In genomic region chr16:3671424-3671823, GRCh38 we compare ENCODE assay signal across 24 cellular contexts. TPM values are rescaled to one million over a fixed set of nuclear protein-coding genes. Genes with fewer than 3 reads are reported as not detected.
DNase-seq lines count a peak whose midpoint lies in the region; ATAC-seq, FAIRE-seq and TF ChIP-seq lines count a peak whose summit lies in the region.
"Had no signal": no experiment of that assay in that cellular context is flagged by ENCODE, and none has a peak within 500 bp of the region (broad histone marks: within the 10 kb centered on the region; RNA-seq: fewer than 3 reads in every experiment).

No MANE protein-coding gene starts in this region.

- H3K4me1 ChIP-seq in CD8-positive, alpha-beta T cell (ENCODE audit: insufficient read depth, low read length), result peaks cover 1% of the 10 kb centered on the region
- H3K4me1 ChIP-seq in NT2/D1 (ENCODE audit: insufficient read depth, insufficient read length), result peaks cover 6% of the 10 kb centered on the region
- no peaks in the 10 kb centered on the region for H3K4me1 ChIP-seq in HepG2 (ENCODE audit: insufficient read depth, low read length)

- intact Hi-C loops in CD8-positive, alpha-beta T cell (cut with DNase I, micrococcal nuclease), result no loop called here
- intact Hi-C loops in HepG2 (cut with micrococcal nuclease; ENCODE audit: unreplicated experiment) (no loop called here), CD14-positive monocyte (cut with micrococcal nuclease) (no loop called here)

- H3K9me3 ChIP-seq in CD8-positive, alpha-beta T cell (ENCODE audit: low read length), result no peaks in the 10 kb centered on the region
- no peaks in the 10 kb centered on the region for H3K9me3 ChIP-seq in NT2/D1 (ENCODE audit: insufficient read depth, low read length)
- no peaks in the 10 kb centered on the region for H3K9me3 ChIP-seq in HepG2 (ENCODE audit: low read length)

- H2AFZ ChIP-seq in HepG2 (ENCODE audit: low read length), result no peak overlapping the region
- H2AFZ ChIP-seq: GM23248, PC-9 had no signal

- POLR2A ChIA-PET in CD8-positive, alpha-beta T cell (lab: Charles Lee), result no interaction called here
- POLR2A ChIA-PET in HepG2 (lab: Yijun Ruan, JAX), result no interaction called here

- H3K36me3 ChIP-seq in CD8-positive, alpha-beta T cell (ENCODE audit: insufficient read depth, low read length), result peaks cover 9% of the 10 kb centered on the region
- H3K36me3 ChIP-seq in NT2/D1 (ENCODE audit: insufficient read depth, insufficient read length, low read length), result peaks cover 83% of the 10 kb centered on the region
- peaks cover 32 to 74% of the 10 kb centered on the region in 2 experiments; a peak in 4 of 5 replicates for H3K36me3 ChIP-seq in HepG2 (replicated peaks in 1 of 2; ENCODE audit: control insufficient read depth in 1 of 2, insufficient read depth in 2 of 2, low read length in 2 of 2)

- BruUV-seq in HepG2 (replicated peaks; lab: Mats Ljungman, UMichigan), result no TSS peak

- no peak overlapping the region for H3K4me3 ChIP-seq in CD8-positive, alpha-beta T cell (ENCODE audit: low read depth, low read length)
- H3K4me3 ChIP-seq in NT2/D1 (ENCODE audit: insufficient read length, low read depth), result no peak overlapping the region
- H3K4me3 ChIP-seq in HepG2 (replicated peaks in 1 of 3; ENCODE audit: insufficient read depth in 1 of 3, low read depth in 2 of 3, low read length in 3 of 3), result no peak overlapping the region
- H3K4me3 ChIP-seq: GM23248, PC-9 had no signal

- H3K27me3 ChIP-seq in CD8-positive, alpha-beta T cell (ENCODE audit: insufficient read depth, low read length), result no peaks in the 10 kb centered on the region
- H3K27me3 ChIP-seq in NT2/D1 (ENCODE audit: insufficient read depth, insufficient read length) (no peaks in the 10 kb centered on the region), HepG2 (ENCODE audit: control insufficient read depth in 1 of 2, insufficient read depth in 2 of 2, low read length in 2 of 2) (no peaks in the 10 kb centered on the region)

- in situ Hi-C loops in HepG2 (cut with HindIII; ENCODE audit: extremely low pct_ligation_motif_present, low pct_unique_long_range_greater_than_20kb), result no loop called here

- no peaks in the 10 kb centered on the region for H3K9me3 Mint-ChIP-seq in activated CD8-positive, alpha-beta memory T cell treated with anti-CD3 and anti-CD28 coated beads, Interleukin-2, amount 10 ng/mL, durations not matched to agents 7 days and 5 days (ENCODE audit: low read depth)
- no peaks in the 10 kb centered on the region for H3K9me3 Mint-ChIP-seq in CD8-positive, alpha-beta T cell
- no peaks in the 10 kb centered on the region for H3K9me3 Mint-ChIP-seq in CD14-positive monocyte
- H3K9me3 Mint-ChIP-seq: CD4-positive, CD25-positive, alpha-beta regulatory T cell; H9 had no signal

- DNase-seq in activated CD8-positive, alpha-beta memory T cell treated with anti-CD3 and anti-CD28 coated beads, Interleukin-2, amount 10 ng/mL, durations not matched to agents 7 days and 5 days, result no peak
- DNase-seq in activated CD8-positive, alpha-beta memory T cell treated with anti-CD3 and anti-CD28 coated beads for 24 hours, result no peak
- no peak for DNase-seq in CD8-positive, alpha-beta T cell
- no peak for DNase-seq in NT2/D1 (ENCODE audit: low read depth, low spot score)
- DNase-seq in HepG2 (ENCODE audit: low spot score), result no peak
- no peak for DNase-seq in CD14-positive monocyte (ENCODE audit: low spot score)
- DNase-seq in NCI-H1694 treated with DMSO at 0.1 percent for 48 hours (lab: John Stamatoyannopoulos, UW), result no peak
- DNase-seq: 8988T; CD4-positive, CD25-positive, alpha-beta regulatory T cell; DMS53; GM23248; H9; Karpas-422; MV-4-11; NCI-H1105; NCI-H1436 treated with DMSO at 0.1 percent for 48 hours; NCI-H1930; NCI-H446; NCI-H524 treated with DMSO at 0.1 percent for 48 hours; NCI-H774; PC-9; SHP77 treated with DMSO at 0.1 percent for 48 hours had no signal

- no peak overlapping the region for H3K4me2 ChIP-seq in HepG2 (ENCODE audit: low read depth, low read length)
- H3K4me2 ChIP-seq: PC-9 had no signal

- no peak for FAIRE-seq in HepG2 (lab: Jason Lieb, UNC)
- FAIRE-seq: GM18507 had no signal

- H3K27ac Mint-ChIP-seq in activated CD8-positive, alpha-beta memory T cell treated with anti-CD3 and anti-CD28 coated beads, Interleukin-2, amount 10 ng/mL, durations not matched to agents 7 days and 5 days, result peak overlapping the region; percentile 77
- H3K27ac Mint-ChIP-seq in CD8-positive, alpha-beta T cell, result peak overlapping the region; percentile 64
- H3K27ac Mint-ChIP-seq in CD14-positive monocyte, result no peak overlapping the region

- WGBS in HepG2 (ENCODE audit: low lambda C conversion rate), result 97% methylated on average over 7 of the region's 11 CpGs

- no peak overlapping the region for H3K4me3 Mint-ChIP-seq in activated CD8-positive, alpha-beta memory T cell treated with anti-CD3 and anti-CD28 coated beads, Interleukin-2, amount 10 ng/mL, durations not matched to agents 7 days and 5 days
- no peak overlapping the region for H3K4me3 Mint-ChIP-seq in CD8-positive, alpha-beta T cell
- no peak overlapping the region for H3K4me3 Mint-ChIP-seq in CD14-positive monocyte
- H3K4me3 Mint-ChIP-seq: CD4-positive, CD25-positive, alpha-beta regulatory T cell; H9 had no signal

- no peak for TF ChIP-seq EP300 in HepG2 (IDR thresholded peaks at IDR 0.05; ENCODE audit: low read depth in 2 of 2, low read length in 2 of 2)
- no peak for TF ChIP-seq EP300 in HepG2 (CRISPR knock-in tag; IDR thresholded peaks at IDR 0.05; ENCODE audit: borderline replicate concordance)

- TF ChIP-seq CTCF in CD8-positive, alpha-beta T cell (IDR thresholded peaks at IDR 0.05), result no peak
- TF ChIP-seq CTCF in HepG2 (CRISPR knock-in tag; IDR thresholded peaks at IDR 0.05) (no peak), CD14-positive monocyte (IDR thresholded peaks at IDR 0.05) (no peak)

- peaks cover 34% of the 10 kb centered on the region for H3K36me3 Mint-ChIP-seq in activated CD8-positive, alpha-beta memory T cell treated with anti-CD3 and anti-CD28 coated beads, Interleukin-2, amount 10 ng/mL, durations not matched to agents 7 days and 5 days
- peaks cover 57% of the 10 kb centered on the region for H3K36me3 Mint-ChIP-seq in CD8-positive, alpha-beta T cell
- peaks cover 50 to 72% of the 10 kb centered on the region in 2 donors for H3K36me3 Mint-ChIP-seq in CD14-positive monocyte

- H4K20me1 ChIP-seq in HepG2 (ENCODE audit: insufficient read depth, low read length), result no peaks in the 10 kb centered on the region

- no peak for TF ChIP-seq RAD21 in HepG2 (CRISPR knock-in tag; IDR thresholded peaks at IDR 0.05)

- TF ChIP-seq POLR2A in HepG2 (IDR thresholded peaks at IDR 0.05; ENCODE audit: insufficient read depth in 1 of 2, low read depth in 2 of 2, low read length in 2 of 2), result no peak

- CTCF ChIA-PET in activated CD8-positive, alpha-beta memory T cell treated with anti-CD3 and anti-CD28 coated beads, Interleukin-2, amount 10 ng/mL, durations not matched to agents 7 days and 5 days (lab: Charles Lee), result interaction anchor here (0.6 to 1.3 kb wide), 2 partner anchors 9 to 17 kb away, joined by 3 read pairs; no protein-coding TSS in a partner anchor
- CTCF ChIA-PET in CD8-positive, alpha-beta T cell (lab: Charles Lee), result interaction anchor here (0.6 to 0.9 kb wide), 2 partner anchors 35 to 95 kb away, joined by 3 read pairs; no protein-coding TSS in a partner anchor
- CTCF ChIA-PET in HepG2 (lab: Yijun Ruan, JAX; ENCODE audit: low intra/inter-chr PET ratio, low total read pairs), result no interaction called here

- H3K27me3 Mint-ChIP-seq in activated CD8-positive, alpha-beta memory T cell treated with anti-CD3 and anti-CD28 coated beads, Interleukin-2, amount 10 ng/mL, durations not matched to agents 7 days and 5 days, result no peaks in the 10 kb centered on the region
- H3K27me3 Mint-ChIP-seq in CD8-positive, alpha-beta T cell (ENCODE audit: low read depth), result no peaks in the 10 kb centered on the region
- peaks cover 0 to 2% (median 0%) of the 10 kb centered on the region in 3 donors for H3K27me3 Mint-ChIP-seq in CD14-positive monocyte (ENCODE audit: low read depth in 3 of 3)
- H3K27me3 Mint-ChIP-seq: CD4-positive, CD25-positive, alpha-beta regulatory T cell had no signal

- H3K4me1 Mint-ChIP-seq in activated CD8-positive, alpha-beta memory T cell treated with anti-CD3 and anti-CD28 coated beads, Interleukin-2, amount 10 ng/mL, durations not matched to agents 7 days and 5 days, result peaks cover 34% of the 10 kb centered on the region
- H3K4me1 Mint-ChIP-seq in CD8-positive, alpha-beta T cell (ENCODE audit: low read depth), result peaks cover 7% of the 10 kb centered on the region
- H3K4me1 Mint-ChIP-seq in CD14-positive monocyte, result peaks cover 2% of the 10 kb centered on the region
- H3K4me1 Mint-ChIP-seq: H9 had no signal

- peak; percentile 17 for ATAC-seq in activated CD8-positive, alpha-beta memory T cell treated with anti-CD3 and anti-CD28 coated beads, Interleukin-2, amount 10 ng/mL, durations not matched to agents 7 days and 5 days
- no peak for ATAC-seq in CD8-positive, alpha-beta T cell
- ATAC-seq in HepG2, result 0 out of 3 replicates have a peak, but pooled peaks have one; percentile 17
- ATAC-seq in GM19395 (IDR thresholded peaks at IDR 0.05; ENCODE audit: unreplicated experiment), result no peak

- H3K9ac ChIP-seq in NT2/D1 (ENCODE audit: insufficient read length, low read depth) (peak overlapping the region; percentile 45), HepG2 (ENCODE audit: insufficient read depth, low read depth, low read length) (no peak overlapping the region)
- H3K9ac ChIP-seq: GM23248 had no signal

- H3K27ac ChIP-seq in CD8-positive, alpha-beta T cell (ENCODE audit: low read depth, low read length), result no peak overlapping the region
- H3K27ac ChIP-seq in HepG2 (ENCODE audit: extremely low read length, insufficient read depth, low read length), result no peak overlapping the region
- H3K27ac ChIP-seq: GM23248, PC-9 had no signal

- H3K79me2 ChIP-seq in HepG2 (ENCODE audit: insufficient read depth, low read length), result no peaks in the 10 kb centered on the region

RNA-seq across cellular contexts. Expression of gene DNASE1, which starts 16.9 kb away (rescaled TPM):
- 10 to 100 TPM; 33.8 to 53.4 TPM for total RNA-seq in activated CD8-positive, alpha-beta memory T cell treated with anti-CD3 and anti-CD28 coated beads, Interleukin-2, amount 10 ng/mL, durations not matched to agents 7 days and 5 days
- total RNA-seq in CD8-positive, alpha-beta T cell, result 1 to 10 TPM; 7.6 to 7.9 TPM
- 3.7 and 7.1 TPM in 2 replicates for total RNA-seq in HepG2 (2016; rRNA removed; fragmentation: Illumina TruSeq; extraction: Trizol)
- total RNA-seq in HepG2 (2016; cell fraction: cytosol; rRNA removed; fragmentation: Illumina TruSeq; extraction: Trizol; ENCODE audit: low read depth), result 9.5 and 9.7 TPM in 2 replicates
- total RNA-seq in HepG2 (2016; cell fraction: insoluble cytoplasmic fraction; rRNA removed; fragmentation: Illumina TruSeq; extraction: Trizol), result 4.1 and 7.3 TPM in 2 replicates
- 11.1 and 12.4 TPM in 2 replicates for total RNA-seq in HepG2 (2016; cell fraction: membrane; rRNA removed; fragmentation: Illumina TruSeq; extraction: Trizol)
- 11.8 and 13.6 TPM in 2 replicates for total RNA-seq in HepG2 (2016; cell fraction: nucleus; rRNA removed; fragmentation: Illumina TruSeq; extraction: Trizol)
- polyA plus RNA-seq in HepG2 (2011; rRNA removed) (11.1 and 13.0 TPM in 2 replicates), CD14-positive monocyte (1 to 10 TPM in 1 of 2 donors, not detected in 1; 1.5 TPM)
- polyA plus RNA-seq in HepG2 (2011; cell fraction: cytosol; rRNA removed), result 5.4 and 7.4 TPM in 2 replicates
- polyA plus RNA-seq in HepG2 (2011; cell fraction: nucleus; rRNA removed), result 37.1 and 37.7 TPM in 2 replicates
- polyA plus RNA-seq in HepG2 (2012), result 7.2 and 10.3 TPM in 2 replicates
- polyA plus RNA-seq in HepG2 (2016; cell fraction: cytosol; fragmentation: Illumina TruSeq; extraction: Trizol; ENCODE audit: low read depth), result 10.1 and 11.6 TPM in 2 replicates
- polyA plus RNA-seq in HepG2 (2016; cell fraction: insoluble cytoplasmic fraction; fragmentation: Illumina TruSeq; extraction: Trizol; ENCODE audit: low read depth), result 2.9 and 3.5 TPM in 2 replicates
- 9.6 and 10.1 TPM in 2 replicates for polyA plus RNA-seq in HepG2 (2016; cell fraction: membrane; fragmentation: Illumina TruSeq; extraction: Trizol; ENCODE audit: low read depth)
- polyA plus RNA-seq in HepG2 (2016; cell fraction: nucleus; fragmentation: Illumina TruSeq; extraction: Trizol; ENCODE audit: insufficient read depth, low read depth), result 15.7 and 20.9 TPM in 2 replicates
- 12.4 and 52.9 TPM in 2 replicates for polyA minus RNA-seq in HepG2 (2011; rRNA and poly(A)+ RNA removed; ENCODE audit: low replicate concordance)
- polyA minus RNA-seq in HepG2 (2011; cell fraction: cytosol; rRNA and poly(A)+ RNA removed), result 3.9 and 4.6 TPM in 2 replicates
- polyA minus RNA-seq in HepG2 (2011; cell fraction: nucleus; rRNA and poly(A)+ RNA removed), result 13.1 and 20.5 TPM in 2 replicates

RNA-seq across cellular contexts. Expression of gene TRAP1, which starts 45.9 kb away (rescaled TPM):
- 100 to 1,000 TPM; 147 to 193 TPM for total RNA-seq in activated CD8-positive, alpha-beta memory T cell treated with anti-CD3 and anti-CD28 coated beads, Interleukin-2, amount 10 ng/mL, durations not matched to agents 7 days and 5 days
- total RNA-seq in CD8-positive, alpha-beta T cell, result 10 to 100 TPM; 48.3 to 57.4 TPM
- 112 and 127 TPM in 2 replicates for total RNA-seq in HepG2 (2016; rRNA removed; fragmentation: Illumina TruSeq; extraction: Trizol)
- total RNA-seq in HepG2 (2016; cell fraction: cytosol; rRNA removed; fragmentation: Illumina TruSeq; extraction: Trizol; ENCODE audit: low read depth), result 28.9 and 31.8 TPM in 2 replicates
- total RNA-seq in HepG2 (2016; cell fraction: insoluble cytoplasmic fraction; rRNA removed; fragmentation: Illumina TruSeq; extraction: Trizol), result 104 and 130 TPM in 2 replicates
- 40.6 and 42.7 TPM in 2 replicates for total RNA-seq in HepG2 (2016; cell fraction: membrane; rRNA removed; fragmentation: Illumina TruSeq; extraction: Trizol)
- 81.3 and 97.5 TPM in 2 replicates for total RNA-seq in HepG2 (2016; cell fraction: nucleus; rRNA removed; fragmentation: Illumina TruSeq; extraction: Trizol)
- 240 and 283 TPM in 2 replicates for polyA plus RNA-seq in HepG2 (2011; rRNA removed)
- polyA plus RNA-seq in HepG2 (2011; cell fraction: cytosol; rRNA removed), result 125 and 163 TPM in 2 replicates
- polyA plus RNA-seq in HepG2 (2011; cell fraction: nucleus; rRNA removed), result 405 and 449 TPM in 2 replicates
- 173 and 189 TPM in 2 replicates for polyA plus RNA-seq in HepG2 (2012)
- polyA plus RNA-seq in HepG2 (2016; cell fraction: cytosol; fragmentation: Illumina TruSeq; extraction: Trizol; ENCODE audit: low read depth), result 15.5 and 18.4 TPM in 2 replicates
- 106 and 121 TPM in 2 replicates for polyA plus RNA-seq in HepG2 (2016; cell fraction: insoluble cytoplasmic fraction; fragmentation: Illumina TruSeq; extraction: Trizol; ENCODE audit: low read depth)
- polyA plus RNA-seq in HepG2 (2016; cell fraction: membrane; fragmentation: Illumina TruSeq; extraction: Trizol; ENCODE audit: low read depth), result 25.7 and 26.7 TPM in 2 replicates
- 169 and 193 TPM in 2 replicates for polyA plus RNA-seq in HepG2 (2016; cell fraction: nucleus; fragmentation: Illumina TruSeq; extraction: Trizol; ENCODE audit: insufficient read depth, low read depth)
- 623 and 697 TPM in 2 replicates for polyA minus RNA-seq in HepG2 (2011; rRNA and poly(A)+ RNA removed; ENCODE audit: low replicate concordance)
- 98.0 and 120 TPM in 2 replicates for polyA minus RNA-seq in HepG2 (2011; cell fraction: cytosol; rRNA and poly(A)+ RNA removed)
- 105 and 109 TPM in 2 replicates for polyA minus RNA-seq in HepG2 (2011; cell fraction: nucleus; rRNA and poly(A)+ RNA removed)
- polyA plus RNA-seq in CD14-positive monocyte, result 10 to 100 TPM; 22.8 to 22.9 TPM

Comparison
In these comparisons a context has a peak if more than half of its experiments do, and no peak if none do; other contexts are left out.
1. ATAC-seq: peak in activated CD8-positive, alpha-beta memory T cell treated with anti-CD3 and anti-CD28 coated beads, Interleukin-2, amount 10 ng/mL, durations not matched to agents 7 days and 5 days (single experiment) and HepG2 (single experiment); none in CD8-positive, alpha-beta T cell (single experiment) and GM19395 (single experiment).
2. H3K27ac Mint-ChIP-seq: peak in activated CD8-positive, alpha-beta memory T cell treated with anti-CD3 and anti-CD28 coated beads, Interleukin-2, amount 10 ng/mL, durations not matched to agents 7 days and 5 days (single experiment) and CD8-positive, alpha-beta T cell (single experiment); none in CD14-positive monocyte (0 of 7).